In the genomic region with DNA sequence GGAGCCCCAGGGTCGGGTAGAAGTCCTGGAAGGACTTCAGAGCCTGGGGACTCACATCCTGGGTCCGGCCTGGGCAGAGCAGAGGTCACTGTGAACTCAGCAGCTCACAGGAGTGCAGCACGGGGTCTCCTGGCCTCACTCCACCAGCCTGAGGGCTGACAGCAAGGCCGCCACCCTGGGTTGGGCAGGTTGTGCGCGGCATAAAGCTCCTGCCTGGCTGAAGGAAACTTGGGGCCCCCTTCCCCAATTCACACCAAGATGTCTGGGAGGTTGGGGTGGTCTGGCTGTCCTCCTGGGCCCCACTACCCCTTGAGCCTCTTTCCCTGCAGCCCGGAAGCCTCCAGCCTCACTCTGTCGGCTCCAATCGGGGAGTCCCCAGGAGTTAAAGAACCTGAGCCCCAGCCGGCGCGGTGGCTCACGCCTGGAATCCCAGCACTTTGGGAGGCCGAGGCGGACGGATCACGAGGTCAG, we compare ENCODE assay signal across 1 cellular context.
TF ChIP-seq lines count a peak whose summit lies in the region.

No MANE protein-coding gene starts in this region.

TF ChIP-seq in GM23338, 12 proteins besides CTCF, POLR2A, EP300 and RAD21:
- no peak for TF ChIP-seq ZNF331 (CRISPR knock-in tag; IDR thresholded peaks at IDR 0.05; ENCODE audit: low read depth)
- TF ChIP-seq POLR2AphosphoS5 (IDR thresholded peaks at IDR 0.05; ENCODE audit: low read depth): no peak
- no peak for TF ChIP-seq STAT1 (IDR thresholded peaks at IDR 0.05; ENCODE audit: unreplicated experiment)
- TF ChIP-seq JUNB (IDR thresholded peaks at IDR 0.05; ENCODE audit: unreplicated experiment): no peak
- TF ChIP-seq, protein P1, sequence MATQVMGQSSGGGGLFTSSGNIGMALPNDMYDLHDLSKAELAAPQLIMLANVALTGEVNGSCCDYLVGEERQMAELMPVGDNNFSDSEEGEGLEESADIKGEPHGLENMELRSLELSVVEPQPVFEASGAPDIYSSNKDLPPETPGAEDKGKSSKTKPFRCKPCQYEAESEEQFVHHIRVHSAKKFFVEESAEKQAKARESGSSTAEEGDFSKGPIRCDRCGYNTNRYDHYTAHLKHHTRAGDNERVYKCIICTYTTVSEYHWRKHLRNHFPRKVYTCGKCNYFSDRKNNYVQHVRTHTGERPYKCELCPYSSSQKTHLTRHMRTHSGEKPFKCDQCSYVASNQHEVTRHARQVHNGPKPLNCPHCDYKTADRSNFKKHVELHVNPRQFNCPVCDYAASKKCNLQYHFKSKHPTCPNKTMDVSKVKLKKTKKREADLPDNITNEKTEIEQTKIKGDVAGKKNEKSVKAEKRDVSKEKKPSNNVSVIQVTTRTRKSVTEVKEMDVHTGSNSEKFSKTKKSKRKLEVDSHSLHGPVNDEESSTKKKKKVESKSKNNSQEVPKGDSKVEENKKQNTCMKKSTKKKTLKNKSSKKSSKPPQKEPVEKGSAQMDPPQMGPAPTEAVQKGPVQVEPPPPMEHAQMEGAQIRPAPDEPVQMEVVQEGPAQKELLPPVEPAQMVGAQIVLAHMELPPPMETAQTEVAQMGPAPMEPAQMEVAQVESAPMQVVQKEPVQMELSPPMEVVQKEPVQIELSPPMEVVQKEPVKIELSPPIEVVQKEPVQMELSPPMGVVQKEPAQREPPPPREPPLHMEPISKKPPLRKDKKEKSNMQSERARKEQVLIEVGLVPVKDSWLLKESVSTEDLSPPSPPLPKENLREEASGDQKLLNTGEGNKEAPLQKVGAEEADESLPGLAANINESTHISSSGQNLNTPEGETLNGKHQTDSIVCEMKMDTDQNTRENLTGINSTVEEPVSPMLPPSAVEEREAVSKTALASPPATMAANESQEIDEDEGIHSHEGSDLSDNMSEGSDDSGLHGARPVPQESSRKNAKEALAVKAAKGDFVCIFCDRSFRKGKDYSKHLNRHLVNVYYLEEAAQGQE (IDR thresholded peaks at IDR 0.05; ENCODE audit: unreplicated experiment): no peak
- TF ChIP-seq ZNF114 (CRISPR knock-in tag; IDR thresholded peaks at IDR 0.05): no peak
- no peak for TF ChIP-seq EZH2 (IDR thresholded peaks at IDR 0.05; ENCODE audit: low read depth, unreplicated experiment)
- TF ChIP-seq, protein P2, sequence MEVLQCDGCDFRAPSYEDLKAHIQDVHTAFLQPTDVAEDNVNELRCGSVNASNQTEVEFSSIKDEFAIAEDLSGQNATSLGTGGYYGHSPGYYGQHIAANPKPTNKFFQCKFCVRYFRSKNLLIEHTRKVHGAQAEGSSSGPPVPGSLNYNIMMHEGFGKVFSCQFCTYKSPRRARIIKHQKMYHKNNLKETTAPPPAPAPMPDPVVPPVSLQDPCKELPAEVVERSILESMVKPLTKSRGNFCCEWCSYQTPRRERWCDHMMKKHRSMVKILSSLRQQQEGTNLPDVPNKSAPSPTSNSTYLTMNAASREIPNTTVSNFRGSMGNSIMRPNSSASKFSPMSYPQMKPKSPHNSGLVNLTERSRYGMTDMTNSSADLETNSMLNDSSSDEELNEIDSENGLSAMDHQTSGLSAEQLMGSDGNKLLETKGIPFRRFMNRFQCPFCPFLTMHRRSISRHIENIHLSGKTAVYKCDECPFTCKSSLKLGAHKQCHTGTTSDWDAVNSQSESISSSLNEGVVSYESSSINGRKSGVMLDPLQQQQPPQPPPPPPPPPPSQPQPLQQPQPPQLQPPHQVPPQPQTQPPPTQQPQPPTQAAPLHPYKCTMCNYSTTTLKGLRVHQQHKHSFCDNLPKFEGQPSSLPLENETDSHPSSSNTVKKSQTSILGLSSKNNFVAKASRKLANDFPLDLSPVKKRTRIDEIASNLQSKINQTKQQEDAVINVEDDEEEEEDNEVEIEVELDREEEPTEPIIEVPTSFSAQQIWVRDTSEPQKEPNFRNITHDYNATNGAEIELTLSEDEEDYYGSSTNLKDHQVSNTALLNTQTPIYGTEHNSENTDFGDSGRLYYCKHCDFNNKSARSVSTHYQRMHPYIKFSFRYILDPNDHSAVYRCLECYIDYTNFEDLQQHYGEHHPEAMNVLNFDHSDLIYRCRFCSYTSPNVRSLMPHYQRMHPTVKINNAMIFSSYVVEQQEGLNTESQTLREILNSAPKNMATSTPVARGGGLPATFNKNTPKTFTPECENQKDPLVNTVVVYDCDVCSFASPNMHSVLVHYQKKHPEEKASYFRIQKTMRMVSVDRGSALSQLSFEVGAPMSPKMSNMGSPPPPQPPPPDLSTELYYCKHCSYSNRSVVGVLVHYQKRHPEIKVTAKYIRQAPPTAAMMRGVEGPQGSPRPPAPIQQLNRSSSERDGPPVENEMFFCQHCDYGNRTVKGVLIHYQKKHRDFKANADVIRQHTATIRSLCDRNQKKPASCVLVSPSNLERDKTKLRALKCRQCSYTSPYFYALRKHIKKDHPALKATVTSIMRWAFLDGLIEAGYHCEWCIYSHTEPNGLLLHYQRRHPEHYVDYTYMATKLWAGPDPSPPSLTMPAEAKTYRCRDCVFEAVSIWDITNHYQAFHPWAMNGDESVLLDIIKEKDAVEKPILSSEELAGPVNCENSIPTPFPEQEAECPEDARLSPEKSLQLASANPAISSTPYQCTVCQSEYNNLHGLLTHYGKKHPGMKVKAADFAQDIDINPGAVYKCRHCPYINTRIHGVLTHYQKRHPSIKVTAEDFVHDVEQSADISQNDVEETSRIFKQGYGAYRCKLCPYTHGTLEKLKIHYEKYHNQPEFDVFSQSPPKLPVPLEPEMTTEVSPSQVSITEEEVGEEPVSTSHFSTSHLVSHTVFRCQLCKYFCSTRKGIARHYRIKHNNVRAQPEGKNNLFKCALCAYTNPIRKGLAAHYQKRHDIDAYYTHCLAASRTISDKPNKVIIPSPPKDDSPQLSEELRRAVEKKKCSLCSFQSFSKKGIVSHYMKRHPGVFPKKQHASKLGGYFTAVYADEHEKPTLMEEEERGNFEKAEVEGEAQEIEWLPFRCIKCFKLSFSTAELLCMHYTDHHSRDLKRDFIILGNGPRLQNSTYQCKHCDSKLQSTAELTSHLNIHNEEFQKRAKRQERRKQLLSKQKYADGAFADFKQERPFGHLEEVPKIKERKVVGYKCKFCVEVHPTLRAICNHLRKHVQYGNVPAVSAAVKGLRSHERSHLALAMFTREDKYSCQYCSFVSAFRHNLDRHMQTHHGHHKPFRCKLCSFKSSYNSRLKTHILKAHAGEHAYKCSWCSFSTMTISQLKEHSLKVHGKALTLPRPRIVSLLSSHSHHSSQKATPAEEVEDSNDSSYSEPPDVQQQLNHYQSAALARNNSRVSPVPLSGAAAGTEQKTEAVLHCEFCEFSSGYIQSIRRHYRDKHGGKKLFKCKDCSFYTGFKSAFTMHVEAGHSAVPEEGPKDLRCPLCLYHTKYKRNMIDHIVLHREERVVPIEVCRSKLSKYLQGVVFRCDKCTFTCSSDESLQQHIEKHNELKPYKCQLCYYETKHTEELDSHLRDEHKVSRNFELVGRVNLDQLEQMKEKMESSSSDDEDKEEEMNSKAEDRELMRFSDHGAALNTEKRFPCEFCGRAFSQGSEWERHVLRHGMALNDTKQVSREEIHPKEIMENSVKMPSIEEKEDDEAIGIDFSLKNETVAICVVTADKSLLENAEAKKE (CRISPR knock-in tag; IDR thresholded peaks at IDR 0.05): no peak
- TF ChIP-seq EZH2phosphoT487 (IDR thresholded peaks at IDR 0.05; ENCODE audit: unreplicated experiment): no peak
- no peak for TF ChIP-seq NANOG (IDR thresholded peaks at IDR 0.05; ENCODE audit: borderline replicate concordance)
- TF ChIP-seq, protein P3, sequence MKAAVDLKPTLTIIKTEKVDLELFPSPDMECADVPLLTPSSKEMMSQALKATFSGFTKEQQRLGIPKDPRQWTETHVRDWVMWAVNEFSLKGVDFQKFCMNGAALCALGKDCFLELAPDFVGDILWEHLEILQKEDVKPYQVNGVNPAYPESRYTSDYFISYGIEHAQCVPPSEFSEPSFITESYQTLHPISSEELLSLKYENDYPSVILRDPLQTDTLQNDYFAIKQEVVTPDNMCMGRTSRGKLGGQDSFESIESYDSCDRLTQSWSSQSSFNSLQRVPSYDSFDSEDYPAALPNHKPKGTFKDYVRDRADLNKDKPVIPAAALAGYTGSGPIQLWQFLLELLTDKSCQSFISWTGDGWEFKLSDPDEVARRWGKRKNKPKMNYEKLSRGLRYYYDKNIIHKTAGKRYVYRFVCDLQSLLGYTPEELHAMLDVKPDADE (IDR thresholded peaks at IDR 0.05): no peak
- TF ChIP-seq CREB1 (CRISPR knock-in tag; IDR thresholded peaks at IDR 0.05; ENCODE audit: low read depth): no peak
